20 cellular contexts compared by ENCODE assay signal in genomic region chr12:69069479-69069878, GRCh38.
"Had no signal": no experiment of that assay in that cellular context is flagged by ENCODE, and none has a peak within 500 bp of the region (broad histone marks: within the 10 kb centered on the region; RNA-seq: fewer than 3 reads in every experiment).

No MANE protein-coding gene starts in this region.

- H3K4me3 ChIP-seq: pancreas, prostate gland, right lobe of liver, sigmoid colon, stomach, thoracic aorta, thyroid gland, tibial nerve, upper lobe of left lung, vagina had no signal

- H3K4me1 ChIP-seq: prostate gland, sigmoid colon, tibial nerve, vagina had no signal

- H3K27me3 ChIP-seq: neutrophil, pancreas, right lobe of liver, sigmoid colon, stomach, thyroid gland, tibial nerve, upper lobe of left lung, vagina had no signal

- H3K27ac ChIP-seq: neutrophil, prostate gland, right lobe of liver, sigmoid colon, thoracic aorta, thyroid gland, tibial nerve, vagina had no signal

- H3K36me3 ChIP-seq: neutrophil, pancreas, prostate gland, right lobe of liver, sigmoid colon, stomach, thoracic aorta, thyroid gland, tibial nerve, upper lobe of left lung, vagina had no signal

- H3K9me3 ChIP-seq: neutrophil, pancreas, prostate gland, right lobe of liver, sigmoid colon, stomach, thoracic aorta, thyroid gland, tibial nerve, upper lobe of left lung, vagina had no signal

- DNase-seq: nephron progenitor cell; pancreas; right lobe of liver; sigmoid colon; small intestine; stimulated activated CD4-positive, alpha-beta T cell treated with anti-CD3 and anti-CD28 coated beads, Interleukin-15, amount 100 ng/mL, for 24 hours; stimulated activated CD4-positive, alpha-beta T cell treated with anti-CD3 and anti-CD28 coated beads, Interleukin-2, amount 100 ng/mL, for 24 hours; stimulated activated CD4-positive, alpha-beta T cell treated with anti-CD3 and anti-CD28 coated beads, Interleukin-2, amount 100 ng/mL, for 48 hours; stimulated activated CD4-positive, alpha-beta T cell treated with anti-CD3 and anti-CD28 coated beads, Interleukin-4, amount 100 ng/mL, for 24 hours; stimulated activated naive B cell treated with anti-CD40 and anti-IgM and Interleukin-4, amounts not matched to agents 10 μg/mL and 1 μg/mL and 100 μg/mL, for 72 hours; stimulated activated naive CD4-positive, alpha-beta T cell treated with Interleukin-2 at 50 U/mL for 16 hours; stomach; thyroid gland; trophoblast cell; upper lobe of left lung had no signal
